Comparison of ENCODE assay signal across 28 cellular contexts in the genomic region with DNA sequence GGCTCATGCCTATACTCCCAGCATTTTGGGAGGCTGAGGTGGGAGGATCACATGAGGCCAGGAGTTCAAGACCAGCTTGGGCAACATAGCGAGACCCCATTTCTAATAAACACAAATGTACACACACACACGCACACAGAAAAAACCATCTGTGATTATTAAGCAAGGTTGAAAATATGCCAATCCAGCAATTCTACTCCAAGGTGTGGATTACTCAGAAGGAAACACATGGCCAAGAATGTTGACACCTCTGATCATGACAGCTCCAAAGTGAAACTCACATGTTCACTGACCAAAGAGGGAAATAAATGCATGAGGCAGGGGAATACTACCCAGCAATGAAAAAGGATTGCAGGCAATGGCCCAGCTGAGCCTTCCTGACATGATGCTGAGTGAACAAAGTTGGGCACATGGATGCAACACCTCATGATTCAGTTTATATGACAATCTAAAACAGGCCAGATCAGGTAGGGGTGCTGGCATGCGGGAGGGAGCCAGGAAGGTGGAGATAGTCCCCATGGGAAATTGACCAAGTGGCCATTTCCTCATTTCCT. TPM values are rescaled to one million over a fixed set of nuclear protein-coding genes. Genes with fewer than 3 reads are reported as not detected.
DNase-seq lines count a peak whose midpoint lies in the region; ATAC-seq, FAIRE-seq and TF ChIP-seq lines count a peak whose summit lies in the region.
"Had no signal": no experiment of that assay in that cellular context is flagged by ENCODE, and none has a peak within 500 bp of the region (broad histone marks: within the 10 kb centered on the region; RNA-seq: fewer than 3 reads in every experiment).

No MANE protein-coding gene starts in this region.

- TF ChIP-seq CTCF in HEK293 (tag by site-specific recombination; IDR thresholded peaks at IDR 0.05) (no peak), WTC11 (IDR thresholded peaks at IDR 0.05) (no peak)

- no peaks in the 10 kb centered on the region for H3K36me3 ChIP-seq in HEK293 (ENCODE audit: control insufficient read depth in 2 of 2, insufficient read depth in 1 of 2, low read length in 2 of 2)
- H3K36me3 ChIP-seq: BE2C, SJCRH30 had no signal

- no peaks in the 10 kb centered on the region for H3K9me3 ChIP-seq in HEK293 (ENCODE audit: control insufficient read depth, insufficient read depth, low read depth, low read length)
- H3K9me3 ChIP-seq: BE2C, SJCRH30 had no signal

- no peaks in the 10 kb centered on the region for H3K36me3 Mint-ChIP-seq in WTC11
- H3K36me3 Mint-ChIP-seq in stimulated activated memory B cell treated with anti-CD40 and anti-IgM and Interleukin-4, amounts not matched to agents 10 μg/mL and 1 μg/mL and 100 μg/mL, for 72 hours = no peaks in the 10 kb centered on the region
- H3K36me3 Mint-ChIP-seq: CD14-positive monocyte, IgD-negative memory B cell had no signal

- peaks cover 8% of the 10 kb centered on the region for H3K4me1 Mint-ChIP-seq in WTC11
- H3K4me1 Mint-ChIP-seq in stimulated activated memory B cell treated with anti-CD40 and anti-IgM and Interleukin-4, amounts not matched to agents 10 μg/mL and 1 μg/mL and 100 μg/mL, for 72 hours = peaks cover 5% of the 10 kb centered on the region

- no peak overlapping the region for H3K27ac ChIP-seq in HEK293 (ENCODE audit: extremely low read depth, low read depth, low read length)
- H3K27ac ChIP-seq: SJCRH30 had no signal

- DNase-seq in GM12891 (ENCODE audit: insufficient read length, low spot score) = no peak
- DNase-seq in WTC11 (ENCODE audit: low spot score) = no peak
- DNase-seq in SK-N-DZ (ENCODE audit: low spot score) = no peak
- DNase-seq: ACHN; BE2C; CD8-positive, alpha-beta memory T cell; DMS 273 treated with DMSO at 0.1 percent for 48 hours; DMS79; GF-D8; H7; HFFc6; NCI-H1105; NCI-H1436 treated with DMSO at 0.1 percent for 48 hours; NCI-H187 treated with DMSO at 0.1 percent for 48 hours; NCI-H2171 treated with DMSO at 0.1 percent for 48 hours; NCI-H345; NCI-H524; NCI-H748 treated with DMSO at 0.1 percent for 48 hours; SJCRH30 had no signal

- POLR2A ChIA-PET in HEK293 (lab: Yijun Ruan, JAX) (interaction anchor here (0.7 kb wide), 1 partner anchor 379 kb away, joined by 3 read pairs; no protein-coding TSS in a partner anchor), WTC11 (lab: Charles Lee) (no interaction called here)

- CTCF ChIA-PET in HEK293 (lab: Yijun Ruan, JAX) (interaction anchor here (0.6 kb wide), 1 partner anchor 223 kb away, joined by 4 read pairs; no protein-coding TSS in a partner anchor), WTC11 (lab: Charles Lee) (no interaction called here)

- H3K27me3 Mint-ChIP-seq in WTC11 (ENCODE audit: low read depth) = no peaks in the 10 kb centered on the region
- H3K27me3 Mint-ChIP-seq in stimulated activated memory B cell treated with anti-CD40 and anti-IgM and Interleukin-4, amounts not matched to agents 10 μg/mL and 1 μg/mL and 100 μg/mL, for 72 hours = no peaks in the 10 kb centered on the region

- FAIRE-seq in GM12891 (lab: Jason Lieb, UNC) = peak; percentile 31
- FAIRE-seq: GM19239, RCC 7860 had no signal

- TF ChIP-seq POLR2A in GM12891 (IDR thresholded peaks at IDR 0.05; ENCODE audit: low read depth, low read length) = no peak

- ATAC-seq in WTC11 = no peak
- peak; percentile 45 for ATAC-seq in esophagus mucosa
- ATAC-seq in stimulated activated memory B cell treated with anti-CD40 and anti-IgM and Interleukin-4, amounts not matched to agents 10 μg/mL and 1 μg/mL and 100 μg/mL, for 72 hours = no peak
- ATAC-seq in GM19467 (IDR thresholded peaks at IDR 0.05; ENCODE audit: unreplicated experiment) = no peak
- ATAC-seq: Right ventricle myocardium inferior had no signal

- H3K9me3 Mint-ChIP-seq in WTC11 = no peaks in the 10 kb centered on the region
- H3K9me3 Mint-ChIP-seq in stimulated activated memory B cell treated with anti-CD40 and anti-IgM and Interleukin-4, amounts not matched to agents 10 μg/mL and 1 μg/mL and 100 μg/mL, for 72 hours = no peaks in the 10 kb centered on the region
- H3K9me3 Mint-ChIP-seq: CD8-positive, alpha-beta memory T cell; HFFc6; IgD-negative memory B cell had no signal

- no peak overlapping the region for H3K27ac Mint-ChIP-seq in WTC11
- H3K27ac Mint-ChIP-seq in stimulated activated memory B cell treated with anti-CD40 and anti-IgM and Interleukin-4, amounts not matched to agents 10 μg/mL and 1 μg/mL and 100 μg/mL, for 72 hours = no peak overlapping the region
- H3K27ac Mint-ChIP-seq: HFFc6, IgD-negative memory B cell had no signal

- H3K4me3 ChIP-seq in HEK293 (ENCODE audit: low read depth, low read length) = no peak overlapping the region
- H3K4me3 ChIP-seq: SJCRH30 had no signal

- no peaks in the 10 kb centered on the region; the same call in 1 of the 2 replicates for H3K4me1 ChIP-seq in HEK293 (ENCODE audit: control insufficient read depth, insufficient read depth, low read length)
- H3K4me1 ChIP-seq: BE2C had no signal

- no peak overlapping the region for H3K4me3 Mint-ChIP-seq in WTC11
- H3K4me3 Mint-ChIP-seq in stimulated activated memory B cell treated with anti-CD40 and anti-IgM and Interleukin-4, amounts not matched to agents 10 μg/mL and 1 μg/mL and 100 μg/mL, for 72 hours = no peak overlapping the region
- H3K4me3 Mint-ChIP-seq: CD14-positive monocyte, HFFc6, IgD-negative memory B cell had no signal

TF ChIP-seq in GM12891, 5 proteins besides CTCF, POLR2A, EP300 and RAD21:
- TF ChIP-seq POLR2AphosphoS5 (IDR thresholded peaks at IDR 0.05; ENCODE audit: low read depth, low read length) (no peak), PAX5 (IDR thresholded peaks at IDR 0.05; ENCODE audit: insufficient read depth, low read length, severe bottlenecking) (no peak), TAF1 (IDR thresholded peaks at IDR 0.05; ENCODE audit: low read depth, low read length) (no peak), POU2F2 (IDR thresholded peaks at IDR 0.05; ENCODE audit: low read depth, low read length) (no peak), SPI1 (IDR thresholded peaks at IDR 0.05; ENCODE audit: low read depth, low read length) (no peak)

TF ChIP-seq in HEK293, 187 proteins besides CTCF, POLR2A, EP300 and RAD21:
- TF ChIP-seq ZNF174 (tag by site-specific recombination; IDR thresholded peaks at IDR 0.05) = no peak
- peak; percentile 100 for TF ChIP-seq ZNF146 (tag by site-specific recombination; IDR thresholded peaks at IDR 0.05)
- TF ChIP-seq, protein P1, sequence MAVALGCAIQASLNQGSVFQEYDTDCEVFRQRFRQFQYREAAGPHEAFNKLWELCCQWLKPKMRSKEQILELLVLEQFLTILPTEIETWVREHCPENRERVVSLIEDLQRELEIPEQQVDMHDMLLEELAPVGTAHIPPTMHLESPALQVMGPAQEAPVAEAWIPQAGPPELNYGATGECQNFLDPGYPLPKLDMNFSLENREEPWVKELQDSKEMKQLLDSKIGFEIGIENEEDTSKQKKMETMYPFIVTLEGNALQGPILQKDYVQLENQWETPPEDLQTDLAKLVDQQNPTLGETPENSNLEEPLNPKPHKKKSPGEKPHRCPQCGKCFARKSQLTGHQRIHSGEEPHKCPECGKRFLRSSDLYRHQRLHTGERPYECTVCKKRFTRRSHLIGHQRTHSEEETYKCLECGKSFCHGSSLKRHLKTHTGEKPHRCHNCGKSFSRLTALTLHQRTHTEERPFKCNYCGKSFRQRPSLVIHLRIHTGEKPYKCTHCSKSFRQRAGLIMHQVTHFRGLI (tag by site-specific recombination; IDR thresholded peaks at IDR 0.05) = no peak
- 0 out of 2 replicates have a peak, but pooled peaks have one; percentile 8 for TF ChIP-seq ZNF623 (tag by site-specific recombination; IDR thresholded peaks at IDR 0.05)
TF ChIP-seq in HEK293: peak in this region for 2.

TF ChIP-seq in WTC11, 78 proteins besides CTCF, POLR2A, EP300 and RAD21:
- TF ChIP-seq, protein P2, sequence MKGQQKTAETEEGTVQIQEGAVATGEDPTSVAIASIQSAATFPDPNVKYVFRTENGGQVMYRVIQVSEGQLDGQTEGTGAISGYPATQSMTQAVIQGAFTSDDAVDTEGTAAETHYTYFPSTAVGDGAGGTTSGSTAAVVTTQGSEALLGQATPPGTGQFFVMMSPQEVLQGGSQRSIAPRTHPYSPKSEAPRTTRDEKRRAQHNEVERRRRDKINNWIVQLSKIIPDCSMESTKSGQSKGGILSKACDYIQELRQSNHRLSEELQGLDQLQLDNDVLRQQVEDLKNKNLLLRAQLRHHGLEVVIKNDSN (CRISPR knock-in tag; IDR thresholded peaks at IDR 0.05) = no peak
- no peak for TF ChIP-seq ZNF423 (CRISPR knock-in tag; IDR thresholded peaks at IDR 0.05)
- TF ChIP-seq GTF2I (CRISPR knock-in tag; conservative IDR thresholded peaks at IDR 0.05) = 0 out of 2 replicates have a peak, but pooled peaks have one; percentile 43

RNA-seq across cellular contexts. Expression of a gene that starts 4.4 kb away (rescaled TPM):
- 11.7 TPM for polyA plus RNA-seq in GM12891 (2012; ENCODE audit: low read depth, missing spikeins)
- 88.8 to 100 TPM (median 90.7 TPM) in 3 replicates for total RNA-seq in WTC11 (2021)
- total RNA-seq in esophagus mucosa = 49.1 TPM
- polyA plus RNA-seq in SK-N-DZ (2014; cell fraction: cytosol; rRNA removed) = 0.43 and 1.2 TPM in 2 replicates
- polyA plus RNA-seq in SK-N-DZ (2014; cell fraction: nucleus; rRNA removed) = 1.9 and 3.3 TPM in 2 replicates

RNA-seq across cellular contexts. Expression of a gene that starts 18.5 kb away (rescaled TPM):
- not detected for polyA plus RNA-seq in GM12891 (2012; ENCODE audit: low read depth, missing spikeins)
- total RNA-seq in WTC11 (2021) (0.30 TPM in 1 of 3 replicates, not detected in the others), esophagus mucosa (not detected)
- not detected in 2 replicates for polyA plus RNA-seq in SK-N-DZ (2014; cell fraction: cytosol; rRNA removed)
- polyA plus RNA-seq in SK-N-DZ (2014; cell fraction: nucleus; rRNA removed) = not detected in 2 replicates
- total RNA-seq: CD8-positive, alpha-beta memory T cell; H7; HFFc6; SJCRH30 had no signal
- polyA plus RNA-seq: CD14-positive monocyte; CD8-positive, alpha-beta memory T cell; IgD-negative memory B cell had no signal

RNA-seq across cellular contexts. Expression of a gene that starts 38.1 kb away (rescaled TPM):
- polyA plus RNA-seq in GM12891 (2012; ENCODE audit: low read depth, missing spikeins) = not detected
- 0.30 TPM in 1 of 3 replicates, not detected in the others for total RNA-seq in WTC11 (2021)
- total RNA-seq in esophagus mucosa = not detected
- not detected in 2 replicates for polyA plus RNA-seq in SK-N-DZ (2014; cell fraction: cytosol; rRNA removed)
- polyA plus RNA-seq in SK-N-DZ (2014; cell fraction: nucleus; rRNA removed) = not detected in 2 replicates
- total RNA-seq: CD8-positive, alpha-beta memory T cell; H7; HFFc6; Right ventricle myocardium inferior; SJCRH30 had no signal
- polyA plus RNA-seq: CD8-positive, alpha-beta memory T cell; IgD-negative memory B cell had no signal
